Comparison of ENCODE assay signal across 24 cellular contexts in genomic region chr19:38606131-38606530, GRCh38.
"Had no signal": no experiment of that assay in that cellular context is flagged by ENCODE, and none has a peak within 500 bp of the region (broad histone marks: within the 10 kb centered on the region; RNA-seq: fewer than 3 reads in every experiment).

No MANE protein-coding gene starts in this region.

- H3K27me3 Mint-ChIP-seq: activated CD4-positive, alpha-beta memory T cell treated with anti-CD3 and anti-CD28 coated beads, Interleukin-2, amount 10 ng/mL, durations not matched to agents 7 days and 5 days; activated CD4-positive, alpha-beta T cell treated with anti-CD3 and anti-CD28 coated beads for 36 hours; activated naive CD8-positive, alpha-beta T cell; activated T-helper 17 cell treated with anti-CD3 and anti-CD28 coated beads, Interleukin-2, amount 50 U/mL, for 72 hours had no signal

- H3K27ac Mint-ChIP-seq: activated CD4-positive, alpha-beta memory T cell treated with anti-CD3 and anti-CD28 coated beads, Interleukin-2, amount 10 ng/mL, durations not matched to agents 7 days and 5 days; activated naive CD4-positive, alpha-beta T cell treated with anti-CD3 and anti-CD28 coated beads for 36 hours; activated naive CD8-positive, alpha-beta T cell had no signal

- H3K4me1 Mint-ChIP-seq: activated CD4-positive, alpha-beta T cell treated with anti-CD3 and anti-CD28 coated beads for 36 hours had no signal

- H3K27ac ChIP-seq: VCaP had no signal

- H3K4me3 ChIP-seq: K562 had no signal

- ATAC-seq: activated CD4-positive, alpha-beta T cell treated with anti-CD3 and anti-CD28 coated beads for 36 hours; activated T-helper 17 cell treated with anti-CD3 and anti-CD28 coated beads, Interleukin-2, amount 50 U/mL, for 72 hours; K562; PC-3 had no signal

- H3K9me3 Mint-ChIP-seq: activated CD4-positive, alpha-beta memory T cell treated with anti-CD3 and anti-CD28 coated beads, Interleukin-2, amount 10 ng/mL, durations not matched to agents 7 days and 5 days; activated naive CD4-positive, alpha-beta T cell treated with anti-CD3 and anti-CD28 coated beads for 36 hours; activated T-helper 17 cell treated with anti-CD3 and anti-CD28 coated beads, Interleukin-2, amount 50 U/mL, for 72 hours had no signal

- H3K4me3 Mint-ChIP-seq: activated CD4-positive, alpha-beta memory T cell treated with anti-CD3 and anti-CD28 coated beads, Interleukin-2, amount 10 ng/mL, durations not matched to agents 7 days and 5 days; activated CD4-positive, alpha-beta T cell treated with anti-CD3 and anti-CD28 coated beads for 36 hours; activated naive CD4-positive, alpha-beta T cell treated with anti-CD3 and anti-CD28 coated beads for 36 hours; activated naive CD8-positive, alpha-beta T cell; activated T-helper 17 cell treated with anti-CD3 and anti-CD28 coated beads, Interleukin-2, amount 50 U/mL, for 72 hours had no signal

- FAIRE-seq: K562 had no signal

- DNase-seq: activated CD4-positive, alpha-beta memory T cell treated with anti-CD3 and anti-CD28 coated beads, Interleukin-2, amount 10 ng/mL, durations not matched to agents 7 days and 5 days; activated CD4-positive, alpha-beta T cell treated with anti-CD3 and anti-CD28 coated beads for 36 hours; activated CD4-positive, alpha-beta T cell treated with anti-CD3 and anti-CD28 coated beads, Interleukin-2, amount 50 U/mL, for 1 hour; activated gamma-delta T cell; activated naive CD4-positive, alpha-beta T cell treated with anti-CD3 and anti-CD28 coated beads for 36 hours; activated T-cell treated with anti-CD3 and anti-CD28 coated beads for 4 hours; activated T-cell treated with anti-CD3 and anti-CD28 coated beads, Interleukin-2, amount 50 U/mL, for 48 hours; Karpas-422; MM.1S; NCI-H1105 treated with DMSO at 0.1 percent for 48 hours; NCI-H1436 treated with DMSO at 0.1 percent for 48 hours; NCI-H187 treated with DMSO at 0.1 percent for 48 hours; NCI-H2171; NCI-H2227 treated with DMSO at 0.1 percent for 48 hours; NCI-H526; NCI-H774; PC-3; SIG-M5; T-helper 2 cell; T1000 had no signal
